In genomic region chr20:60326821-60327220, GRCh38 we compare ENCODE assay signal across 7 cellular contexts.
"Had no signal": no experiment of that assay in that cellular context is flagged by ENCODE, and none has a peak within 500 bp of the region (broad histone marks: within the 10 kb centered on the region; RNA-seq: fewer than 3 reads in every experiment).

No MANE protein-coding gene starts in this region.

- ATAC-seq: HepG2, K562 had no signal

- H3K9ac ChIP-seq: KMS-11 had no signal

- DNase-seq: IMR-90, KBM-7, KG1 had no signal

- H3K4me3 ChIP-seq: K562 had no signal

- H3K4me2 ChIP-seq: KMS-11 had no signal

- H3K27ac ChIP-seq: HL-60, KMS-11 had no signal
